In genomic region chr7:121023683-121024507, GRCh38 we compare ENCODE assay signal across 1 cellular context.
TF ChIP-seq lines count a peak whose summit lies in the region.

No MANE protein-coding gene starts in this region.

TF ChIP-seq in K562, 482 proteins besides CTCF, POLR2A, EP300 and RAD21 (continued from another document):
- 0 out of 4 replicates have a peak, but pooled peaks of 1 of the 2 experiments have one; percentile 23 for TF ChIP-seq FOXK2 (conservative IDR thresholded peaks at IDR 0.05 in 1 of 2, IDR thresholded peaks at IDR 0.05 in 1 of 2; ENCODE audit: low read depth in 2 of 2)
- TF ChIP-seq CUX1 (CRISPR knock-in tag; IDR thresholded peaks at IDR 0.05) = no peak
- TF ChIP-seq ARNT (IDR thresholded peaks at IDR 0.05) = no peak
- no peak for TF ChIP-seq CCAR2 (IDR thresholded peaks at IDR 0.05; ENCODE audit: low read depth, low read length)
- no peak for TF ChIP-seq NFATC3 (IDR thresholded peaks at IDR 0.05)
- TF ChIP-seq SRSF7 (optimal IDR thresholded peaks at IDR 0.05; ENCODE audit: low read depth, low read length) = no peak
- TF ChIP-seq BCL6 (CRISPR knock-in tag; IDR thresholded peaks at IDR 0.05) = no peak
- no peak for TF ChIP-seq ZNF212 (CRISPR knock-in tag; IDR thresholded peaks at IDR 0.05)
- TF ChIP-seq DIDO1 (tag; IDR thresholded peaks at IDR 0.05; ENCODE audit: low read depth) = no peak
- TF ChIP-seq FOXA3 (CRISPR knock-in tag; conservative IDR thresholded peaks at IDR 0.05 in 1 of 2, IDR thresholded peaks at IDR 0.05 in 1 of 2) = peak in 1 of 2 experiments; percentile 37; a peak in 2 of 4 replicates
- no peak for TF ChIP-seq MEF2A (IDR thresholded peaks at IDR 0.05; ENCODE audit: control insufficient read depth, low read depth, low read length)
- no peak for TF ChIP-seq MIER1 (IDR thresholded peaks at IDR 0.05; ENCODE audit: low read depth)
- TF ChIP-seq PHB (CRISPR knock-in tag; IDR thresholded peaks at IDR 0.05) = no peak
- TF ChIP-seq ZNF140 (CRISPR knock-in tag; IDR thresholded peaks at IDR 0.05) = no peak
- no peak; the same call in 1 of the 2 replicates for TF ChIP-seq SMAD4 (CRISPR knock-in tag; conservative IDR thresholded peaks at IDR 0.05)
- TF ChIP-seq NR0B1 (IDR thresholded peaks at IDR 0.05; ENCODE audit: partially characterized antibody) = no peak
- TF ChIP-seq SNRNP70 (optimal IDR thresholded peaks at IDR 0.05; ENCODE audit: low read depth, low read length) = no peak
- TF ChIP-seq POLR2H (tag; IDR thresholded peaks at IDR 0.05; ENCODE audit: low read depth) = no peak
- TF ChIP-seq MCM3 (IDR thresholded peaks at IDR 0.05) = no peak
- no peak for TF ChIP-seq NR2C2 (CRISPR knock-in tag; IDR thresholded peaks at IDR 0.05)
- TF ChIP-seq NR2C2 (tag; IDR thresholded peaks at IDR 0.05) = peak; percentile 41; the same call in 1 of the 2 replicates
- no peak for TF ChIP-seq PREB (CRISPR knock-in tag; IDR thresholded peaks at IDR 0.05)
- TF ChIP-seq ZNF511 (CRISPR knock-in tag; IDR thresholded peaks at IDR 0.05) = no peak
- TF ChIP-seq SAFB (IDR thresholded peaks at IDR 0.05; ENCODE audit: borderline replicate concordance, low read depth, low read length) = no peak
